7 cellular contexts compared by ENCODE assay signal in genomic region chr4:2165391-2165790, GRCh38.
"Had no signal": no experiment of that assay in that cellular context is flagged by ENCODE, and none has a peak within 500 bp of the region (broad histone marks: within the 10 kb centered on the region; RNA-seq: fewer than 3 reads in every experiment).

No MANE protein-coding gene starts in this region.

- H3K4me3 Mint-ChIP-seq: IgD-negative memory B cell had no signal

- ATAC-seq: K562 had no signal

- DNase-seq: IMR-90, KBM-7, KG1 had no signal

- H3K9ac ChIP-seq: KMS-11 had no signal

- H3K4me2 ChIP-seq: KMS-11 had no signal

- H3K4me3 ChIP-seq: K562 had no signal

- FAIRE-seq: K562 had no signal

- H3K27me3 Mint-ChIP-seq: IgD-negative memory B cell had no signal

- H3K27ac ChIP-seq: HL-60, KMS-11 had no signal
